ENCODE assay signal across 1 cellular context in the genomic region with DNA sequence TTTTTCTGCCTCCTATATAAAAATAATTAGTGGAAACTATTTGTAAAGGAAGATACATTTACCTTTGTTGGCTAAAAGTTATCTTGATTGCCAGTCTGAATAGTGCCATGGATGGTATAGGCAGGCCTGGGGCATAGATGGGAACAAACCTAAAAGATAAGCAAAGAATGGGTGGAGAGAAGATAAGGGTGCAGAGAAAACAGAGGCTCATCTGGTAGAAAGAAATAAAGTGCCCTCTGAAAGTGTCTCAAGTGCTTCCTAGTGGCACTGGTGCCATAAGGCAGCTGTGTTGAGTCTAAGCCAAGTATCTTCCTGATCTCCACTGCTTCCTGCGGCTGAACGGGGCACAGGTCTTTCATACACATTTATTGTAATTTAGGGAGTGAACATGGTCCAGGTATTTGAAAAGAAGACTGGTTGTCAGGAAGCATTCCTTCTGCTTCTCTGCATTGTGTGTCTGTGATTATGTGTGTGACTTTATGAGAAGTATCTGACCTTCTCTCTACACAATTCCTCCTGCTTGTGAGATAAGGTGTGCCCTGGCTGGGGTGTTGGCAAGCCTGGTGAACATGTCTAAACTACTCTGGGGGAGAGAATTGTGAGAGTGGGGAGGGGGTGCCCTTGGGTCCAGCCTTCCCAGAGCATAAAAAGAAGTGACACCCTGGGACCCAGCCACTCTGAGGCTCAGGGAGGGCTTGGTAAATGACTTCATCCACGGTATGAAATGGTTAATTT.
TF ChIP-seq lines count a peak whose summit lies in the region.

No MANE protein-coding gene starts in this region.

TF ChIP-seq in SK-N-SH, 30 proteins besides CTCF, POLR2A, EP300 and RAD21 (continued from another document):
- TF ChIP-seq, protein P1, sequence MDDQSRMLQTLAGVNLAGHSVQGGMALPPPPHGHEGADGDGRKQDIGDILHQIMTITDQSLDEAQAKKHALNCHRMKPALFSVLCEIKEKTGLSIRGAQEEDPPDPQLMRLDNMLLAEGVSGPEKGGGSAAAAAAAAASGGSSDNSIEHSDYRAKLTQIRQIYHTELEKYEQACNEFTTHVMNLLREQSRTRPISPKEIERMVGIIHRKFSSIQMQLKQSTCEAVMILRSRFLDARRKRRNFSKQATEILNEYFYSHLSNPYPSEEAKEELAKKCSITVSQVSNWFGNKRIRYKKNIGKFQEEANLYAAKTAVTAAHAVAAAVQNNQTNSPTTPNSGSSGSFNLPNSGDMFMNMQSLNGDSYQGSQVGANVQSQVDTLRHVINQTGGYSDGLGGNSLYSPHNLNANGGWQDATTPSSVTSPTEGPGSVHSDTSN (IDR thresholded peaks at IDR 0.05) = no peak
- TF ChIP-seq FOXJ3 (CRISPR knock-in tag; IDR thresholded peaks at IDR 0.05) (no peak), SIN3A (IDR thresholded peaks at IDR 0.05; ENCODE audit: borderline replicate concordance, low read depth, low read length) (no peak), SMC3 (IDR thresholded peaks at IDR 0.05; ENCODE audit: low read depth, low read length) (no peak), MEF2A (IDR thresholded peaks at IDR 0.05; ENCODE audit: borderline replicate concordance, low read depth) (no peak), RXRA (IDR thresholded peaks at IDR 0.05; ENCODE audit: borderline replicate concordance, low read depth) (no peak), RFX5 (IDR thresholded peaks at IDR 0.05; ENCODE audit: low read length) (no peak), YY1 (IDR thresholded peaks at IDR 0.05; ENCODE audit: low read depth) (no peak), TCF12 (IDR thresholded peaks at IDR 0.05) (peak; percentile 23; the same call in 1 of the 2 replicates), GABPA (IDR thresholded peaks at IDR 0.05; ENCODE audit: low read depth) (no peak), MXI1 (IDR thresholded peaks at IDR 0.05; ENCODE audit: low read depth, low read length) (0 out of 2 replicates have a peak, but pooled peaks have one; percentile 45), GATA2 (CRISPR knock-in tag; IDR thresholded peaks at IDR 0.05) (peak; percentile 87)
- TF ChIP-seq, protein P2, sequence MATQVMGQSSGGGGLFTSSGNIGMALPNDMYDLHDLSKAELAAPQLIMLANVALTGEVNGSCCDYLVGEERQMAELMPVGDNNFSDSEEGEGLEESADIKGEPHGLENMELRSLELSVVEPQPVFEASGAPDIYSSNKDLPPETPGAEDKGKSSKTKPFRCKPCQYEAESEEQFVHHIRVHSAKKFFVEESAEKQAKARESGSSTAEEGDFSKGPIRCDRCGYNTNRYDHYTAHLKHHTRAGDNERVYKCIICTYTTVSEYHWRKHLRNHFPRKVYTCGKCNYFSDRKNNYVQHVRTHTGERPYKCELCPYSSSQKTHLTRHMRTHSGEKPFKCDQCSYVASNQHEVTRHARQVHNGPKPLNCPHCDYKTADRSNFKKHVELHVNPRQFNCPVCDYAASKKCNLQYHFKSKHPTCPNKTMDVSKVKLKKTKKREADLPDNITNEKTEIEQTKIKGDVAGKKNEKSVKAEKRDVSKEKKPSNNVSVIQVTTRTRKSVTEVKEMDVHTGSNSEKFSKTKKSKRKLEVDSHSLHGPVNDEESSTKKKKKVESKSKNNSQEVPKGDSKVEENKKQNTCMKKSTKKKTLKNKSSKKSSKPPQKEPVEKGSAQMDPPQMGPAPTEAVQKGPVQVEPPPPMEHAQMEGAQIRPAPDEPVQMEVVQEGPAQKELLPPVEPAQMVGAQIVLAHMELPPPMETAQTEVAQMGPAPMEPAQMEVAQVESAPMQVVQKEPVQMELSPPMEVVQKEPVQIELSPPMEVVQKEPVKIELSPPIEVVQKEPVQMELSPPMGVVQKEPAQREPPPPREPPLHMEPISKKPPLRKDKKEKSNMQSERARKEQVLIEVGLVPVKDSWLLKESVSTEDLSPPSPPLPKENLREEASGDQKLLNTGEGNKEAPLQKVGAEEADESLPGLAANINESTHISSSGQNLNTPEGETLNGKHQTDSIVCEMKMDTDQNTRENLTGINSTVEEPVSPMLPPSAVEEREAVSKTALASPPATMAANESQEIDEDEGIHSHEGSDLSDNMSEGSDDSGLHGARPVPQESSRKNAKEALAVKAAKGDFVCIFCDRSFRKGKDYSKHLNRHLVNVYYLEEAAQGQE (IDR thresholded peaks at IDR 0.05; ENCODE audit: low read depth, low read length) = no peak
- TF ChIP-seq, protein P3, sequence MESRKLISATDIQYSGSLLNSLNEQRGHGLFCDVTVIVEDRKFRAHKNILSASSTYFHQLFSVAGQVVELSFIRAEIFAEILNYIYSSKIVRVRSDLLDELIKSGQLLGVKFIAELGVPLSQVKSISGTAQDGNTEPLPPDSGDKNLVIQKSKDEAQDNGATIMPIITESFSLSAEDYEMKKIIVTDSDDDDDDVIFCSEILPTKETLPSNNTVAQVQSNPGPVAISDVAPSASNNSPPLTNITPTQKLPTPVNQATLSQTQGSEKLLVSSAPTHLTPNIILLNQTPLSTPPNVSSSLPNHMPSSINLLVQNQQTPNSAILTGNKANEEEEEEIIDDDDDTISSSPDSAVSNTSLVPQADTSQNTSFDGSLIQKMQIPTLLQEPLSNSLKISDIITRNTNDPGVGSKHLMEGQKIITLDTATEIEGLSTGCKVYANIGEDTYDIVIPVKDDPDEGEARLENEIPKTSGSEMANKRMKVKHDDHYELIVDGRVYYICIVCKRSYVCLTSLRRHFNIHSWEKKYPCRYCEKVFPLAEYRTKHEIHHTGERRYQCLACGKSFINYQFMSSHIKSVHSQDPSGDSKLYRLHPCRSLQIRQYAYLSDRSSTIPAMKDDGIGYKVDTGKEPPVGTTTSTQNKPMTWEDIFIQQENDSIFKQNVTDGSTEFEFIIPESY (IDR thresholded peaks at IDR 0.05; ENCODE audit: borderline replicate concordance, low read depth) = no peak
